10 cellular contexts compared by ENCODE assay signal in genomic region chr17:59830846-59831486, GRCh38.
DNase-seq lines count a peak whose midpoint lies in the region; ATAC-seq, FAIRE-seq and TF ChIP-seq lines count a peak whose summit lies in the region.
"Had no signal": no experiment of that assay in that cellular context is flagged by ENCODE, and none has a peak within 500 bp of the region (broad histone marks: within the 10 kb centered on the region; RNA-seq: fewer than 3 reads in every experiment).

No MANE protein-coding gene starts in this region.

- SMC1A ChIA-PET in GM12878 (lab: Charles Lee; ENCODE audit: uncharacterized antibody, unreplicated experiment): interaction anchor here (1.0 to 15.2 kb wide), 13 partner anchors 8 to 79 kb away, joined by 3 to 250 read pairs (median 9); no protein-coding TSS in a partner anchor

- ATAC-seq in GM12878 (no peak), GM21619 (IDR thresholded peaks at IDR 0.05; ENCODE audit: unreplicated experiment) (no peak), GM21367 (IDR thresholded peaks at IDR 0.05; ENCODE audit: unreplicated experiment) (no peak)
- no peak for ATAC-seq in natural killer cell treated with Interleukin-12 subunit alpha and Interleukin-12 subunit beta and Interleukin-15 and Interleukin-18, amount 100 ng/mL, for 72 hours

- peaks cover 52 to 57% of the 10 kb centered on the region in 2 donors for H3K4me1 Mint-ChIP-seq in natural killer cell treated with Interleukin-12 subunit alpha and Interleukin-12 subunit beta and Interleukin-15 and Interleukin-18, amount 100 ng/mL, for 72 hours (ENCODE audit: low read depth in 2 of 2)

- RAD21 ChIA-PET in GM12878 (lab: Charles Lee; ENCODE audit: unreplicated experiment): interaction anchor here (0.8 to 11.5 kb wide), 8 partner anchors 10 to 78 kb away, joined by 3 to 223 read pairs (median 28); no protein-coding TSS in a partner anchor

- no peak for TF ChIP-seq CTCF in GM12878 (IDR thresholded peaks at IDR 0.05 in 2 of 3, conservative IDR thresholded peaks at IDR 0.05 in 1 of 3; ENCODE audit: control insufficient read depth in 2 of 3, extremely low read depth in 1 of 3, insufficient read depth in 1 of 3, low read depth in 3 of 3, low read length in 3 of 3)

- in situ Hi-C loops in GM12878 (cut with MboI): loop anchor here (10.0 kb wide), 1 partner anchor 1496 kb away; no protein-coding TSS in a partner anchor

- peaks cover 49% of the 10 kb centered on the region for H3K79me2 ChIP-seq in GM12878 (ENCODE audit: control insufficient read depth, insufficient read depth, low read length)

- TF ChIP-seq EP300 in GM12878 (IDR thresholded peaks at IDR 0.05; ENCODE audit: borderline replicate concordance in 1 of 2, control insufficient read depth in 1 of 2, low read depth in 2 of 2, low read length in 2 of 2): no peak

- no peak overlapping the region for H3K4me3 ChIP-seq in BLaER1
- H3K4me3 ChIP-seq in GM12878: no peak overlapping the region

- FAIRE-seq in GM12878 (lab: Jason Lieb, UNC): no peak

- BruUV-seq in GM12878 (replicated peaks; lab: Mats Ljungman, UMichigan): no TSS peak

- intact Hi-C loops in GM12878 (cut with micrococcal nuclease; ENCODE audit: unreplicated experiment): no loop called here

- no peaks in the 10 kb centered on the region for H3K27me3 Mint-ChIP-seq in natural killer cell treated with Interleukin-12 subunit alpha and Interleukin-12 subunit beta and Interleukin-15 and Interleukin-18, amount 100 ng/mL, for 72 hours

- TF ChIP-seq RAD21 in GM12878 (IDR thresholded peaks at IDR 0.05; ENCODE audit: insufficient read depth, low read depth, low read length): no peak

- H3K4me1 ChIP-seq in BLaER1: peaks cover 76% of the 10 kb centered on the region
- peaks cover 86% of the 10 kb centered on the region for H3K4me1 ChIP-seq in GM12878 (ENCODE audit: control insufficient read depth, insufficient read depth, low read length)

- H3K27ac ChIP-seq in BLaER1 (peak overlapping the region; percentile 87), GM12878 (ENCODE audit: control insufficient read depth, insufficient read depth) (peak overlapping the region; percentile 98)

- POLR2A ChIA-PET in GM12878 (lab: Charles Lee): interaction anchor here (0.5 to 12.0 kb wide), 8 partner anchors 12 to 210 kb away, joined by 3 to 332 read pairs (median 6); no protein-coding TSS in a partner anchor

- CTCF ChIA-PET in GM12878 (lab: Yijun Ruan, JAX): interaction anchor here (0.5 to 7.9 kb wide), 10 partner anchors 15 to 395 kb away, joined by 3 to 75 read pairs (median 7); no protein-coding TSS in a partner anchor

- peak overlapping the region; percentile 86 for H3K4me3 Mint-ChIP-seq in natural killer cell treated with Interleukin-12 subunit alpha and Interleukin-12 subunit beta and Interleukin-15 and Interleukin-18, amount 100 ng/mL, for 72 hours

- 89% methylated on average over 1 of the region's 1 CpG for WGBS in GM12878 (ENCODE audit: insufficient coverage, insufficient replicate concordance, low lambda C conversion rate, missing lambda C conversion rate)

- H4K20me1 ChIP-seq in BLaER1 (no peaks in the 10 kb centered on the region), GM12878 (ENCODE audit: control insufficient read depth, insufficient read depth) (no peaks in the 10 kb centered on the region)

- H3K9me3 ChIP-seq in BLaER1: no peaks in the 10 kb centered on the region
- H3K9me3 ChIP-seq in GM12878 (replicated peaks; ENCODE audit: control insufficient read depth, insufficient read depth, low read length): no peaks in the 10 kb centered on the region

- H3K27me3 ChIP-seq in BLaER1 (no peaks in the 10 kb centered on the region), GM12878 (replicated peaks in 1 of 2; ENCODE audit: control insufficient read depth in 2 of 2, insufficient read depth in 2 of 2, low read length in 1 of 2) (no peaks in the 10 kb centered on the region)

- H3K36me3 ChIP-seq in BLaER1: peaks cover 9% of the 10 kb centered on the region; the same call in 1 of the 2 replicates
- no peaks in the 10 kb centered on the region for H3K36me3 ChIP-seq in GM12878 (ENCODE audit: control insufficient read depth in 2 of 2, insufficient read depth in 2 of 2, low read length in 1 of 2)

- DNase-seq in M059J (ENCODE audit: low read depth) (peak; percentile 52), GM12878 (ENCODE audit: low read depth, low spot score) (no peak), C1 segment of cervical spinal cord (lab: John Stamatoyannopoulos, UW) (no peak), RPMI8226 (no peak)
- DNase-seq in natural killer cell treated with Interleukin-12 subunit alpha and Interleukin-12 subunit beta and Interleukin-15 and Interleukin-18, amount 100 ng/mL, for 72 hours (ENCODE audit: low spot score): no peak
- DNase-seq: EL, glutamatergic neuron had no signal

- peak overlapping the region; percentile 100 for H3K27ac Mint-ChIP-seq in natural killer cell treated with Interleukin-12 subunit alpha and Interleukin-12 subunit beta and Interleukin-15 and Interleukin-18, amount 100 ng/mL, for 72 hours

- no peak overlapping the region for H2AFZ ChIP-seq in GM12878 (ENCODE audit: control insufficient read depth, low read depth, low read length)

- no peaks in the 10 kb centered on the region for H3K9me3 Mint-ChIP-seq in natural killer cell treated with Interleukin-12 subunit alpha and Interleukin-12 subunit beta and Interleukin-15 and Interleukin-18, amount 100 ng/mL, for 72 hours

- H3K4me2 ChIP-seq in BLaER1: peak overlapping the region; percentile 87
- peak overlapping the region; percentile 31 for H3K4me2 ChIP-seq in GM12878 (ENCODE audit: control insufficient read depth, insufficient read depth)

- TF ChIP-seq POLR2A in GM12878 (IDR thresholded peaks at IDR 0.05; ENCODE audit: low read depth, low read length): no peak

- H3K9ac ChIP-seq in BLaER1: peak overlapping the region; percentile 67
- H3K9ac ChIP-seq in GM12878 (ENCODE audit: control insufficient read depth, insufficient read depth, low read length): peak overlapping the region; percentile 26

- peaks cover 4% of the 10 kb centered on the region for H3K36me3 Mint-ChIP-seq in natural killer cell treated with Interleukin-12 subunit alpha and Interleukin-12 subunit beta and Interleukin-15 and Interleukin-18, amount 100 ng/mL, for 72 hours

TF ChIP-seq in GM12878, 131 proteins besides CTCF, POLR2A, EP300 and RAD21:
- TF ChIP-seq MXI1 (IDR thresholded peaks at IDR 0.05; ENCODE audit: low read depth, low read length): no peak
- TF ChIP-seq, protein P1, sequence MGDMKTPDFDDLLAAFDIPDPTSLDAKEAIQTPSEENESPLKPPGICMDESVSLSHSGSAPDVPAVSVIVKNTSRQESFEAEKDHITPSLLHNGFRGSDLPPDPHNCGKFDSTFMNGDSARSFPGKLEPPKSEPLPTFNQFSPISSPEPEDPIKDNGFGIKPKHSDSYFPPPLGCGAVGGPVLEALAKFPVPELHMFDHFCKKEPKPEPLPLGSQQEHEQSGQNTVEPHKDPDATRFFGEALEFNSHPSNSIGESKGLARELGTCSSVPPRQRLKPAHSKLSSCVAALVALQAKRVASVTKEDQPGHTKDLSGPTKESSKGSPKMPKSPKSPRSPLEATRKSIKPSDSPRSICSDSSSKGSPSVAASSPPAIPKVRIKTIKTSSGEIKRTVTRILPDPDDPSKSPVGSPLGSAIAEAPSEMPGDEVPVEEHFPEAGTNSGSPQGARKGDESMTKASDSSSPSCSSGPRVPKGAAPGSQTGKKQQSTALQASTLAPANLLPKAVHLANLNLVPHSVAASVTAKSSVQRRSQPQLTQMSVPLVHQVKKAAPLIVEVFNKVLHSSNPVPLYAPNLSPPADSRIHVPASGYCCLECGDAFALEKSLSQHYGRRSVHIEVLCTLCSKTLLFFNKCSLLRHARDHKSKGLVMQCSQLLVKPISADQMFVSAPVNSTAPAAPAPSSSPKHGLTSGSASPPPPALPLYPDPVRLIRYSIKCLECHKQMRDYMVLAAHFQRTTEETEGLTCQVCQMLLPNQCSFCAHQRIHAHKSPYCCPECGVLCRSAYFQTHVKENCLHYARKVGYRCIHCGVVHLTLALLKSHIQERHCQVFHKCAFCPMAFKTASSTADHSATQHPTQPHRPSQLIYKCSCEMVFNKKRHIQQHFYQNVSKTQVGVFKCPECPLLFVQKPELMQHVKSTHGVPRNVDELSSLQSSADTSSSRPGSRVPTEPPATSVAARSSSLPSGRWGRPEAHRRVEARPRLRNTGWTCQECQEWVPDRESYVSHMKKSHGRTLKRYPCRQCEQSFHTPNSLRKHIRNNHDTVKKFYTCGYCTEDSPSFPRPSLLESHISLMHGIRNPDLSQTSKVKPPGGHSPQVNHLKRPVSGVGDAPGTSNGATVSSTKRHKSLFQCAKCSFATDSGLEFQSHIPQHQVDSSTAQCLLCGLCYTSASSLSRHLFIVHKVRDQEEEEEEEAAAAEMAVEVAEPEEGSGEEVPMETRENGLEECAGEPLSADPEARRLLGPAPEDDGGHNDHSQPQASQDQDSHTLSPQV (IDR thresholded peaks at IDR 0.05): no peak
- TF ChIP-seq EZH2 (IDR thresholded peaks at IDR 0.05; ENCODE audit: borderline replicate concordance, control insufficient read depth, low read depth, low read length): no peak
- peak; percentile 47; the same call in 1 of the 2 replicates for TF ChIP-seq NFXL1 (IDR thresholded peaks at IDR 0.05; ENCODE audit: borderline replicate concordance)
